9 cellular contexts compared by ENCODE assay signal in the genomic region with DNA sequence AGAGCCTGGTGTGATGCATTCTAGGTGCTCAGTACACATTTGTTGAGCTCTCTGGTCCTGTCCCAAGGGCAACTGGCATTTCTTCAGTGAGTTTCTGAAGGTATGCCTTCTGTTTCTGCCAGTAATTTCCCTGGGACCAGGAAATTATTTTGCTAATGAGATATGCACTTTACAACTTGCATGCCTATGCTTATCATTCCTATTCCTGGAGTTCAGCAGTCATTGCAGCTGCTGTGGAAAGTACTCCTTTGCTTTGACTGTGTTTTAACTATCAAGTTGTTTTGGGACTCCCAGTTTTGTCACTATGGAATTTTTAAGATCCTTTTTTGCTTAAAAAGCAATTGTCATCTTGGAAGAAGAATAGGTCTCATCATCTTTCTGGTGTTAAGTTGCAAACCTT.
"Had no signal": no experiment of that assay in that cellular context is flagged by ENCODE, and none has a peak within 500 bp of the region (broad histone marks: within the 10 kb centered on the region; RNA-seq: fewer than 3 reads in every experiment).

No MANE protein-coding gene starts in this region.

- H3K4me1 Mint-ChIP-seq: IgD-negative memory B cell had no signal

- H3K4me1 ChIP-seq: HAP-1 had no signal

- FAIRE-seq: HepG2 had no signal

- H3K4me3 ChIP-seq: GM23248, HAP-1 had no signal

- H3K9me3 ChIP-seq: HAP-1 had no signal

- H2AFZ ChIP-seq: GM23248 had no signal

- ATAC-seq: HCT116, HepG2 had no signal

- H3K36me3 ChIP-seq: HAP-1 had no signal

- H3K27ac ChIP-seq: GM23248, HL-60 had no signal

- H3K9ac ChIP-seq: GM23248 had no signal

- H3K27ac Mint-ChIP-seq: HFFc6, IgD-negative memory B cell had no signal

- DNase-seq: GM23248, GOT3, H7, HFFc6 had no signal

- H3K4me3 Mint-ChIP-seq: HFFc6, IgD-negative memory B cell had no signal

- H3K27me3 Mint-ChIP-seq: IgD-negative memory B cell had no signal
